Comparison of ENCODE assay signal across 23 cellular contexts in genomic region chr16:68892898-68893297, GRCh38.
"Had no signal": no experiment of that assay in that cellular context is flagged by ENCODE, and none has a peak within 500 bp of the region (broad histone marks: within the 10 kb centered on the region; RNA-seq: fewer than 3 reads in every experiment).

No MANE protein-coding gene starts in this region.

- H3K9ac ChIP-seq: KMS-11, SK-N-SH had no signal

- H3K27ac ChIP-seq: KMS-11, RWPE1 had no signal

- DNase-seq: Kasumi-1, MM.1S, NCI-H1092 treated with DMSO at 0.1 percent for 48 hours, NCI-H1436, NCI-H187, NCI-H2029, NCI-H2081 treated with DMSO at 0.1 percent for 48 hours, NCI-H2171, NCI-H226, NCI-H446, NCI-H510A, NCI-H524 treated with DMSO at 0.1 percent for 48 hours, NCI-H69, NCI-H774, PC-3, SHP77, SK-N-SH, SW 1271, T-cell had no signal

- ATAC-seq: K562, Panc1, PC-3, T-cell had no signal

- H3K4me2 ChIP-seq: KMS-11, SK-N-SH had no signal

- H3K4me3 ChIP-seq: K562 had no signal

- H3K9me3 ChIP-seq: SK-N-SH had no signal
